ENCODE assay signal across 14 cellular contexts in genomic region chr1:42157667-42158066, GRCh38. TPM values are rescaled to one million over a fixed set of nuclear protein-coding genes. Genes with fewer than 3 reads are reported as not detected.
DNase-seq lines count a peak whose midpoint lies in the region; ATAC-seq and TF ChIP-seq lines count a peak whose summit lies in the region.
"Had no signal": no experiment of that assay in that cellular context is flagged by ENCODE, and none has a peak within 500 bp of the region (broad histone marks: within the 10 kb centered on the region; RNA-seq: fewer than 3 reads in every experiment).

No MANE protein-coding gene starts in this region.

- no peaks in the 10 kb centered on the region for H3K4me1 ChIP-seq in SK-N-SH (ENCODE audit: control insufficient read depth in 1 of 2, insufficient read depth in 2 of 2, low read depth in 1 of 2, low read length in 1 of 2)
- peaks cover 15% of the 10 kb centered on the region; the same call in 1 of the 2 replicates for H3K4me1 ChIP-seq in OCI-LY3 (ENCODE audit: low read length)
- H3K4me1 ChIP-seq: sigmoid colon, tibial artery had no signal

- H3K4me2 ChIP-seq in SK-N-SH (no peak overlapping the region), OCI-LY3 (ENCODE audit: low read length) (peak overlapping the region; percentile 21; the same call in 1 of the 2 replicates)

- no peaks in the 10 kb centered on the region for H3F3A ChIP-seq in SK-N-SH (replicated peaks; ENCODE audit: insufficient read depth)

- DNase-seq in SK-N-SH = no peak
- no peak for DNase-seq in HFF-Myc (ENCODE audit: extremely low read depth, low read depth)
- no peak for DNase-seq in epithelial cell of proximal tubule (ENCODE audit: low read depth)
- DNase-seq in T-helper 9 cell = no peak
- DNase-seq: activated gamma-delta T cell treated with Interleukin-2 at 50 U/mL for 16 hours; NK-92 treated with Interleukin-12 subunit alpha and Interleukin-12 subunit beta, amount 100 ng/mL, for 24 hours; sigmoid colon; tibial artery had no signal

- H3K79me2 ChIP-seq in SK-N-SH (ENCODE audit: insufficient read depth) (no peaks in the 10 kb centered on the region), OCI-LY3 (ENCODE audit: low read length) (no peaks in the 10 kb centered on the region)

- no peaks in the 10 kb centered on the region for H3K9me2 ChIP-seq in SK-N-SH

- no peak overlapping the region for H3K27ac ChIP-seq in SK-N-SH (ENCODE audit: low read depth in 2 of 2, low read length in 1 of 2)
- H3K27ac ChIP-seq in OCI-LY3 (ENCODE audit: low read length) = no peak overlapping the region
- H3K27ac ChIP-seq: sigmoid colon, tibial artery had no signal

- H3K27me3 ChIP-seq in SK-N-SH (ENCODE audit: insufficient read depth) = no peaks in the 10 kb centered on the region
- H3K27me3 ChIP-seq in OCI-LY3 (ENCODE audit: low read depth, low read length) = no peaks in the 10 kb centered on the region
- H3K27me3 ChIP-seq: sigmoid colon had no signal

- no peak; the same call in 1 of the 2 replicates for TF ChIP-seq CTCF in SK-N-SH (IDR thresholded peaks at IDR 0.05)
- TF ChIP-seq CTCF in HFF-Myc (IDR thresholded peaks at IDR 0.05; ENCODE audit: low read depth, low read length, missing control alignments) = peak; percentile 5
- peak; percentile 60 for TF ChIP-seq CTCF in OCI-LY3 (IDR thresholded peaks at IDR 0.05; ENCODE audit: low read depth, low read length)
- TF ChIP-seq CTCF in epithelial cell of proximal tubule (conservative IDR thresholded peaks at IDR 0.05; ENCODE audit: low read depth, low read length) = peak; percentile 18

- ATAC-seq in SK-N-SH treated with all-trans-retinoic acid at 6 μM for 48 hours = peak; percentile 18; the same call in 1 of the 3 replicates
- no peak for ATAC-seq in GM19328 (IDR thresholded peaks at IDR 0.05; ENCODE audit: unreplicated experiment)
- ATAC-seq in HG02610 (IDR thresholded peaks at IDR 0.05; ENCODE audit: unreplicated experiment) = no peak

- no peak overlapping the region for H2AFZ ChIP-seq in SK-N-SH (ENCODE audit: low read depth)
- H2AFZ ChIP-seq in OCI-LY3 (ENCODE audit: low read depth, low read length) = peak overlapping the region; percentile 78; the same call in 1 of the 2 replicates

- POLR2A ChIA-PET in SK-N-SH (lab: Yijun Ruan, JAX) = no interaction called here

- TF ChIP-seq RAD21 in SK-N-SH (IDR thresholded peaks at IDR 0.05; ENCODE audit: low read length) = no peak

- CTCF ChIA-PET in SK-N-SH (lab: Yijun Ruan, JAX) = interaction anchor here (3.9 kb wide), 1 partner anchor 15 kb away, joined by 27 read pairs; no protein-coding TSS in a partner anchor

- H3K4me3 ChIP-seq in SK-N-SH (ENCODE audit: low read depth in 2 of 2, low read length in 1 of 2) (no peak overlapping the region), HFF-Myc (replicated peaks; ENCODE audit: low read depth, low read length) (no peak overlapping the region), OCI-LY3 (ENCODE audit: low read length) (no peak overlapping the region), epithelial cell of proximal tubule (ENCODE audit: low read depth, low read length) (no peak overlapping the region)
- H3K4me3 ChIP-seq: sigmoid colon, tibial artery had no signal

- H3K9ac ChIP-seq in SK-N-SH = no peak overlapping the region
- H3K9ac ChIP-seq in OCI-LY3 (ENCODE audit: low read length) = no peak overlapping the region

- TF ChIP-seq EP300 in SK-N-SH (IDR thresholded peaks at IDR 0.05; ENCODE audit: borderline replicate concordance in 1 of 2, low read depth in 1 of 2, low read length in 1 of 2) = no peak

- H4K20me1 ChIP-seq in SK-N-SH (ENCODE audit: insufficient read depth) (no peaks in the 10 kb centered on the region), OCI-LY3 (ENCODE audit: insufficient read depth, low read length) (no peaks in the 10 kb centered on the region)

- WGBS in SK-N-SH (ENCODE audit: low lambda C conversion rate) = 71% methylated on average over 7 of the region's 7 CpGs

- H3K36me3 ChIP-seq in SK-N-SH (replicated peaks in 1 of 2; ENCODE audit: control insufficient read depth in 1 of 2, insufficient read depth in 2 of 2, low read length in 1 of 2) (no peaks in the 10 kb centered on the region), OCI-LY3 (replicated peaks; ENCODE audit: low read depth, low read length) (no peaks in the 10 kb centered on the region)
- H3K36me3 ChIP-seq: sigmoid colon, tibial artery had no signal

- H3K9me3 ChIP-seq in SK-N-SH = 0 out of 2 replicates have a peak, but pooled peaks cover 9% of the 10 kb centered on the region
- H3K9me3 ChIP-seq in OCI-LY3 (ENCODE audit: insufficient read depth, low read length) = peaks cover 7% of the 10 kb centered on the region; the same call in 1 of the 2 replicates

TF ChIP-seq in SK-N-SH treated with all-trans-retinoic acid at 6 μM for 48 hours, 23 proteins besides CTCF, POLR2A, EP300 and RAD21 (continues in another document):
- TF ChIP-seq CSDC2 (CRISPR knock-in tag; IDR thresholded peaks at IDR 0.05) (no peak), TSHZ2 (CRISPR knock-in tag; IDR thresholded peaks at IDR 0.05) (no peak)

TF ChIP-seq in SK-N-SH, 30 proteins besides CTCF, POLR2A, EP300 and RAD21:
- TF ChIP-seq REST (IDR thresholded peaks at IDR 0.05; ENCODE audit: low read depth, low read length) = no peak
- TF ChIP-seq RCOR1 (IDR thresholded peaks at IDR 0.05; ENCODE audit: low read length) = no peak
- TF ChIP-seq GATA2 (CRISPR knock-in tag; IDR thresholded peaks at IDR 0.05) = no peak
- TF ChIP-seq GABPA (IDR thresholded peaks at IDR 0.05; ENCODE audit: low read depth) = no peak
- TF ChIP-seq TAF1 (IDR thresholded peaks at IDR 0.05; ENCODE audit: borderline replicate concordance, low read depth, low read length) = no peak
- TF ChIP-seq ZBTB33 (IDR thresholded peaks at IDR 0.05; ENCODE audit: borderline replicate concordance, low read depth) = no peak
- no peak for TF ChIP-seq EZH2phosphoT487 (IDR thresholded peaks at IDR 0.05; ENCODE audit: borderline replicate concordance, low read depth)
- TF ChIP-seq SIN3A (IDR thresholded peaks at IDR 0.05; ENCODE audit: borderline replicate concordance, low read depth, low read length) = no peak
- TF ChIP-seq YY1 (IDR thresholded peaks at IDR 0.05; ENCODE audit: low read depth) = no peak
- TF ChIP-seq ELF1 (IDR thresholded peaks at IDR 0.05) = no peak

RNA-seq across cellular contexts. Expression of gene GUCA2B, which starts 4.5 kb away (rescaled TPM):
- not detected in 2 replicates for polyA plus RNA-seq in SK-N-SH (2012; rRNA removed)
- not detected in 2 replicates for polyA plus RNA-seq in SK-N-SH (2012; cell fraction: cytosol; rRNA removed)
- polyA plus RNA-seq in SK-N-SH (2012; cell fraction: nucleus; rRNA removed) = not detected in 2 replicates
- total RNA-seq in epithelial cell of proximal tubule = not detected in 2 replicates
- total RNA-seq: myocyte had no signal
- polyA plus RNA-seq: keratinocyte had no signal

RNA-seq across cellular contexts. Expression of gene GUCA2A, which starts 6.9 kb away (rescaled TPM):
- not detected in 2 replicates for polyA plus RNA-seq in SK-N-SH (2012; rRNA removed)
- not detected in 2 replicates for polyA plus RNA-seq in SK-N-SH (2012; cell fraction: cytosol; rRNA removed)
- not detected in 2 replicates for polyA plus RNA-seq in SK-N-SH (2012; cell fraction: nucleus; rRNA removed)
- not detected in 2 replicates for total RNA-seq in epithelial cell of proximal tubule
- total RNA-seq: myocyte had no signal
- polyA plus RNA-seq: keratinocyte had no signal
